Comparison of ENCODE assay signal across 8 cellular contexts in the genomic region with DNA sequence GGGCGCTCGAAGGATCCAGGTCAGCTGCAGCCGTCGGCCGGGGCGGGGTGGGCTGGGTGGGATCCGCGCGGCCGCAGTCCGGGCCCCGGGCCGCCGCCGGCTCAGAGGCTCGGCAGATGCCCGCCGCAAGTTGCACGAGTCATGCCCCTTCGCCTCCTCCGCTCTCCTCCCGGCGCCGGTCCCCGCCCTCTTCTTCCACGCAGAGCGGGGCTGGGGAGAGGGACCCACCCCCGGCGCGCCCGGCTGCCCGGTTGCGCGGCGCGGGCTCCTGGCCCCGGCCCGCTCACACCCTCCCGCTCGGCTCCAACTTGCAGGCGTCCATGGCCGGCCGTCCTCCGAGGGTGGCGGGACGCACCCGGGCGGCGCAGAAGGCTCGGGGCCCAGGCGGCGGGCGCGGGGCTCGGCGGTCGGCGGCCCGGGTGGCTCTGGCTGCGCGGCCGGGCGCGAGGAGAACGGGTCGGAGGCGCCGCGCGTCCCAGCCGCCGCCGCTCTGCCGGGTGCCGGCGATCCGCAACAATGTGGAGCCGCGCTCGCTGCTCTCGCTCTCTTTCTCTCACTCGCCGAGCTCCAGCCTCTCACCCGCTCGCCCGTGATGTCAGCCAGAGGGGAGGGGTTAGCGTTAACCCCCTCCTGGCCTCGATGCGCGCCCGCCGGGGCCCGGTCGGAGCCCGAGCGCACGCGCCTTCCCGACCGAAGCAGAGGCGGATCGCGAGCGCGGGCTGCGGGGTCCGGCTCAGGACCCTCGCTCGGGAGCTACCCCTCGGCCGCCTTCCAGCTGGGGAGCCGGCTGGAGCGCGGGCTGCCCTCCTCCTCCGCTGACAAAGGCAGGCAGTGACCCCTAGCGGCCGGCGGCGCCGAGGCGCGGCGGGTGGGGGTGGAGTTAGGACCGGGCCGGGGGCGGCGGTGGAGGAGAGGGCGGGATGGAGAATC. TPM values are rescaled to one million over a fixed set of nuclear protein-coding genes. Genes with fewer than 3 reads are reported as not detected.
DNase-seq lines count a peak whose midpoint lies in the region; ATAC-seq, FAIRE-seq and TF ChIP-seq lines count a peak whose summit lies in the region.

A gene with protein sequence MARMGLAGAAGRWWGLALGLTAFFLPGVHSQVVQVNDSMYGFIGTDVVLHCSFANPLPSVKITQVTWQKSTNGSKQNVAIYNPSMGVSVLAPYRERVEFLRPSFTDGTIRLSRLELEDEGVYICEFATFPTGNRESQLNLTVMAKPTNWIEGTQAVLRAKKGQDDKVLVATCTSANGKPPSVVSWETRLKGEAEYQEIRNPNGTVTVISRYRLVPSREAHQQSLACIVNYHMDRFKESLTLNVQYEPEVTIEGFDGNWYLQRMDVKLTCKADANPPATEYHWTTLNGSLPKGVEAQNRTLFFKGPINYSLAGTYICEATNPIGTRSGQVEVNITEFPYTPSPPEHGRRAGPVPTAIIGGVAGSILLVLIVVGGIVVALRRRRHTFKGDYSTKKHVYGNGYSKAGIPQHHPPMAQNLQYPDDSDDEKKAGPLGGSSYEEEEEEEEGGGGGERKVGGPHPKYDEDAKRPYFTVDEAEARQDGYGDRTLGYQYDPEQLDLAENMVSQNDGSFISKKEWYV (minus strand): TSS at position 550 of the 930 bp plus-strand sequence. CDS start 647 bp downstream, outside the sequence.

- TF ChIP-seq EP300 in HepG2 (IDR thresholded peaks at IDR 0.05; ENCODE audit: low read depth in 2 of 2, low read length in 2 of 2) = no peak
- TF ChIP-seq EP300 in HepG2 (CRISPR knock-in tag; IDR thresholded peaks at IDR 0.05; ENCODE audit: borderline replicate concordance) = no peak

- ATAC-seq in HG03175 (IDR thresholded peaks at IDR 0.05; ENCODE audit: unreplicated experiment) = peak; percentile 82
- ATAC-seq in HepG2 = peak; percentile 89

- BruUV-seq in HepG2 (replicated peaks; lab: Mats Ljungman, UMichigan) = no TSS peak

- no peaks in the 10 kb centered on the region for H3K9me3 Mint-ChIP-seq in activated CD4-positive, alpha-beta T cell treated with anti-CD3 and anti-CD28 coated beads, Interleukin-2, amount 10 ng/mL, durations not matched to agents 7 days and 5 days

- peak within 1 kb of the TSS; percentile 60; the same call in 1 of the 2 replicates for H3K9ac ChIP-seq in HepG2 (ENCODE audit: insufficient read depth, low read depth, low read length)

- H3K4me3 ChIP-seq in BE2C (ENCODE audit: low read depth, low read length) = peak within 1 kb of the TSS; percentile 99
- H3K4me3 ChIP-seq in HepG2 (replicated peaks in 1 of 3; ENCODE audit: insufficient read depth in 1 of 3, low read depth in 2 of 3, low read length in 3 of 3) = peak within 1 kb of the TSS; percentile 62 to 80 (median 73)

- TF ChIP-seq CTCF in BE2C (IDR thresholded peaks at IDR 0.05; ENCODE audit: low read depth, low read length) (peak; percentile 76), HepG2 (CRISPR knock-in tag; IDR thresholded peaks at IDR 0.05) (peak; percentile 97)

- intact Hi-C loops in HepG2 (cut with micrococcal nuclease; ENCODE audit: unreplicated experiment) = loop anchor here (1.0 to 2.0 kb wide), 2 partner anchors 34 to 63 kb away; no protein-coding TSS in a partner anchor

- peak within 1 kb of the TSS; percentile 13 for H3K27ac ChIP-seq in HepG2 (ENCODE audit: extremely low read length, insufficient read depth, low read length)

- H3K79me2 ChIP-seq in HepG2 (ENCODE audit: insufficient read depth, low read length) = no peaks in the 10 kb centered on the region

- H3K27me3 Mint-ChIP-seq in activated CD4-positive, alpha-beta T cell treated with anti-CD3 and anti-CD28 coated beads, Interleukin-2, amount 10 ng/mL, durations not matched to agents 7 days and 5 days = peaks cover 51% of the 10 kb centered on the region

- H3K27ac Mint-ChIP-seq in activated CD4-positive, alpha-beta T cell treated with anti-CD3 and anti-CD28 coated beads, Interleukin-2, amount 10 ng/mL, durations not matched to agents 7 days and 5 days = no peak within 1 kb of the TSS

- TF ChIP-seq POLR2A in GM18951 (IDR thresholded peaks at IDR 0.05; ENCODE audit: extremely low read depth, insufficient read depth, insufficient read length) (peak; percentile 76), HepG2 (IDR thresholded peaks at IDR 0.05; ENCODE audit: insufficient read depth in 1 of 2, low read depth in 2 of 2, low read length in 2 of 2) (peak; percentile 72 to 76)

- peak; percentile 96 for DNase-seq in BE2C
- DNase-seq in NCI-H510A treated with DMSO at 0.1 percent for 48 hours (lab: John Stamatoyannopoulos, UW) = peak; percentile 95
- peak; percentile 85 for DNase-seq in activated CD4-positive, alpha-beta T cell treated with anti-CD3 and anti-CD28 coated beads, Interleukin-2, amount 10 ng/mL, durations not matched to agents 7 days and 5 days
- peak; percentile 67 for DNase-seq in dedifferentiated amniotic fluid mesenchymal stem cell (ENCODE audit: extremely low spot score)
- peak; percentile 76 for DNase-seq in HepG2 (ENCODE audit: low spot score)
- peak; percentile 75 for DNase-seq in stimulated activated CD4-positive, alpha-beta T cell treated with anti-CD3 and anti-CD28 coated beads, Interleukin-2, amount 100 ng/mL, for 4 hours (ENCODE audit: low read depth)

- no peak within 1 kb of the TSS for H2AFZ ChIP-seq in HepG2 (ENCODE audit: low read length)

- H3K36me3 ChIP-seq in BE2C = no peaks in the 10 kb centered on the region
- H3K36me3 ChIP-seq in HepG2 (replicated peaks in 1 of 2; ENCODE audit: control insufficient read depth in 1 of 2, insufficient read depth in 2 of 2, low read length in 2 of 2) = no peaks in the 10 kb centered on the region

- FAIRE-seq in HepG2 (lab: Jason Lieb, UNC) = no peak

- POLR2A ChIA-PET in activated CD4-positive, alpha-beta T cell treated with anti-CD3 and anti-CD28 coated beads, Interleukin-2, amount 10 ng/mL, durations not matched to agents 7 days and 5 days (lab: Charles Lee) = no interaction called here
- POLR2A ChIA-PET in HepG2 (lab: Yijun Ruan, JAX) = interaction anchor here (0.7 to 1.7 kb wide), 14 partner anchors 8 to 87 kb away, joined by 3 to 14 read pairs (median 3); no protein-coding TSS in a partner anchor

- no peaks in the 10 kb centered on the region for H4K20me1 ChIP-seq in HepG2 (ENCODE audit: insufficient read depth, low read length)

- peak; percentile 97 for TF ChIP-seq RAD21 in HepG2 (CRISPR knock-in tag; IDR thresholded peaks at IDR 0.05)

- in situ Hi-C loops in GM18951 (cut with MboI; ENCODE audit: low sequenced_read_pairs, unreplicated experiment) = no loop called here
- in situ Hi-C loops in HepG2 (cut with HindIII; ENCODE audit: extremely low pct_ligation_motif_present, low pct_unique_long_range_greater_than_20kb) = loop anchor here (5.0 kb wide), 1 partner anchor 102 kb away; no protein-coding TSS in a partner anchor

- H3K4me1 ChIP-seq in BE2C (peaks cover 17% of the 10 kb centered on the region), HepG2 (ENCODE audit: insufficient read depth, low read length) (peaks cover 35% of the 10 kb centered on the region)

- CTCF ChIA-PET in activated CD4-positive, alpha-beta T cell treated with anti-CD3 and anti-CD28 coated beads, Interleukin-2, amount 10 ng/mL, durations not matched to agents 7 days and 5 days (lab: Charles Lee) = interaction anchor here (0.6 to 1.8 kb wide), 29 partner anchors 8 to 397 kb away, joined by 3 to 16 read pairs (median 4); no protein-coding TSS in a partner anchor
- CTCF ChIA-PET in HepG2 (lab: Yijun Ruan, JAX; ENCODE audit: low intra/inter-chr PET ratio, low total read pairs) = interaction anchor here (1.0 to 2.9 kb wide), 7 partner anchors 16 to 248 kb away, joined by 3 to 16 read pairs (median 4); no protein-coding TSS in a partner anchor

- H3K9me3 ChIP-seq in BE2C = no peaks in the 10 kb centered on the region
- H3K9me3 ChIP-seq in HepG2 (ENCODE audit: low read length) = no peaks in the 10 kb centered on the region

- WGBS in HepG2 (ENCODE audit: low lambda C conversion rate) = 0% methylated on average over 6 of the region's 128 CpGs

- no peaks in the 10 kb centered on the region for H3K36me3 Mint-ChIP-seq in activated CD4-positive, alpha-beta T cell treated with anti-CD3 and anti-CD28 coated beads, Interleukin-2, amount 10 ng/mL, durations not matched to agents 7 days and 5 days (ENCODE audit: low read depth)

- peaks cover 9% of the 10 kb centered on the region for H3K4me1 Mint-ChIP-seq in activated CD4-positive, alpha-beta T cell treated with anti-CD3 and anti-CD28 coated beads, Interleukin-2, amount 10 ng/mL, durations not matched to agents 7 days and 5 days

- H3K27me3 ChIP-seq in BE2C = no peaks in the 10 kb centered on the region
- H3K27me3 ChIP-seq in HepG2 (ENCODE audit: control insufficient read depth in 1 of 2, insufficient read depth in 2 of 2, low read length in 2 of 2) = peaks cover 4 to 23% of the 10 kb centered on the region in 2 experiments; a peak in 4 of 5 replicates

- H3K4me3 Mint-ChIP-seq in activated CD4-positive, alpha-beta T cell treated with anti-CD3 and anti-CD28 coated beads, Interleukin-2, amount 10 ng/mL, durations not matched to agents 7 days and 5 days = peak within 1 kb of the TSS; percentile 66

- H3K4me2 ChIP-seq in HepG2 (ENCODE audit: low read depth, low read length) = peak within 1 kb of the TSS; percentile 98

RNA-seq across cellular contexts. Expression of the gene that starts here (rescaled TPM):
- 167 TPM for polyA plus RNA-seq in BE2C (2012; ENCODE audit: insufficient read depth, insufficient read length, low read depth)
- total RNA-seq in activated CD4-positive, alpha-beta T cell treated with anti-CD3 and anti-CD28 coated beads, Interleukin-2, amount 10 ng/mL, durations not matched to agents 7 days and 5 days = under 1 TPM; 0.21 to 0.30 TPM
- 4.1 and 7.3 TPM in 2 replicates for total RNA-seq in HepG2 (2016; rRNA removed; fragmentation: Illumina TruSeq; extraction: Trizol)
- total RNA-seq in HepG2 (2016; cell fraction: cytosol; rRNA removed; fragmentation: Illumina TruSeq; extraction: Trizol; ENCODE audit: low read depth) = 1.8 and 2.9 TPM in 2 replicates
- total RNA-seq in HepG2 (2016; cell fraction: insoluble cytoplasmic fraction; rRNA removed; fragmentation: Illumina TruSeq; extraction: Trizol) = 4.3 and 5.3 TPM in 2 replicates
- 5.3 and 6.4 TPM in 2 replicates for total RNA-seq in HepG2 (2016; cell fraction: membrane; rRNA removed; fragmentation: Illumina TruSeq; extraction: Trizol)
- 5.4 and 6.5 TPM in 2 replicates for total RNA-seq in HepG2 (2016; cell fraction: nucleus; rRNA removed; fragmentation: Illumina TruSeq; extraction: Trizol)
- 3.9 and 4.7 TPM in 2 replicates for polyA plus RNA-seq in HepG2 (2011; rRNA removed)
- polyA plus RNA-seq in HepG2 (2011; cell fraction: cytosol; rRNA removed) = 2.3 and 2.9 TPM in 2 replicates
- polyA plus RNA-seq in HepG2 (2011; cell fraction: nucleus; rRNA removed) = 3.6 and 4.2 TPM in 2 replicates
- 3.3 and 4.2 TPM in 2 replicates for polyA plus RNA-seq in HepG2 (2012)
- polyA plus RNA-seq in HepG2 (2016; cell fraction: cytosol; fragmentation: Illumina TruSeq; extraction: Trizol; ENCODE audit: low read depth) = 1.8 and 1.9 TPM in 2 replicates
- 4.9 and 6.0 TPM in 2 replicates for polyA plus RNA-seq in HepG2 (2016; cell fraction: insoluble cytoplasmic fraction; fragmentation: Illumina TruSeq; extraction: Trizol; ENCODE audit: low read depth)
- polyA plus RNA-seq in HepG2 (2016; cell fraction: membrane; fragmentation: Illumina TruSeq; extraction: Trizol; ENCODE audit: low read depth) = 4.1 and 4.8 TPM in 2 replicates
- 9.3 and 9.9 TPM in 2 replicates for polyA plus RNA-seq in HepG2 (2016; cell fraction: nucleus; fragmentation: Illumina TruSeq; extraction: Trizol; ENCODE audit: insufficient read depth, low read depth)
- polyA minus RNA-seq in HepG2 (2011; rRNA and poly(A)+ RNA removed; ENCODE audit: low replicate concordance) = 4.1 and 6.6 TPM in 2 replicates
- 3.0 and 4.1 TPM in 2 replicates for polyA minus RNA-seq in HepG2 (2011; cell fraction: cytosol; rRNA and poly(A)+ RNA removed)
- 6.1 and 6.6 TPM in 2 replicates for polyA minus RNA-seq in HepG2 (2011; cell fraction: nucleus; rRNA and poly(A)+ RNA removed)

Comparison
In these comparisons a context has a peak if more than half of its experiments do, and no peak if none do; other contexts are left out.
1. Peak in every context shown above with its lines: DNase-seq, ATAC-seq, H3K4me3 ChIP-seq and H3K27ac ChIP-seq.
2. Peak in DNase-seq in activated CD4-positive, alpha-beta T cell treated with anti-CD3 and anti-CD28 coated beads, Interleukin-2, amount 10 ng/mL, durations not matched to agents 7 days and 5 days; RNA of the gene not detected or under 1 TPM.